ENCODE assay signal across 8 cellular contexts in genomic region chr7:108568801-108569380, GRCh38. TPM values are rescaled to one million over a fixed set of nuclear protein-coding genes. Genes with fewer than 3 reads are reported as not detected.
A peak's percentile ranks its signal among the peaks of the same experiment; 100 is the strongest.
DNase-seq lines count a peak whose midpoint lies in the region; ATAC-seq, FAIRE-seq and TF ChIP-seq lines count a peak whose summit lies in the region.

No MANE protein-coding gene starts in this region.

- WGBS in testis, 2 donors: 13% methylated on average over 17 to 24 of the region's 24 CpGs

- peak overlapping the region; percentile 98 for H3K4me3 Mint-ChIP-seq in activated naive CD4-positive, alpha-beta T cell treated with anti-CD3 and anti-CD28 coated beads, Interleukin-2, amount 50 U/mL, for 24 hours
- peak overlapping the region; percentile 95 for H3K4me3 Mint-ChIP-seq in activated T-helper 1 cell treated with anti-CD3 and anti-CD28 coated beads, Interleukin-12 subunit alpha, Interleukin-12 subunit beta, Interleukin-2, Interleukin-4 antibody, amounts not matched to agents 30 ng/mL and 10 ng/mL and 1 ng/mL, durations not matched to agents 14 hours and 24 hours and 36 hours

- TF ChIP-seq CTCF in testis (IDR thresholded peaks at IDR 0.05): no peak

- H3K4me1 Mint-ChIP-seq in activated naive CD4-positive, alpha-beta T cell treated with anti-CD3 and anti-CD28 coated beads, Interleukin-2, amount 50 U/mL, for 24 hours: peaks cover 60% of the 10 kb centered on the region
- H3K4me1 Mint-ChIP-seq in activated T-helper 1 cell treated with anti-CD3 and anti-CD28 coated beads, Interleukin-12 subunit alpha, Interleukin-12 subunit beta, Interleukin-2, Interleukin-4 antibody, amounts not matched to agents 30 ng/mL and 10 ng/mL and 1 ng/mL, durations not matched to agents 14 hours and 24 hours and 36 hours (ENCODE audit: low read depth): peaks cover 59% of the 10 kb centered on the region

- FAIRE-seq in islet of Langerhans (lab: Jason Lieb, UNC): peak; percentile 51

- H3K27ac ChIP-seq in testis: peak overlapping the region; percentile 96 to 99

- H3K27me3 Mint-ChIP-seq in activated naive CD4-positive, alpha-beta T cell treated with anti-CD3 and anti-CD28 coated beads, Interleukin-2, amount 50 U/mL, for 24 hours: no peaks in the 10 kb centered on the region
- H3K27me3 Mint-ChIP-seq in activated T-helper 1 cell treated with anti-CD3 and anti-CD28 coated beads, Interleukin-12 subunit alpha, Interleukin-12 subunit beta, Interleukin-2, Interleukin-4 antibody, amounts not matched to agents 30 ng/mL and 10 ng/mL and 1 ng/mL, durations not matched to agents 14 hours and 24 hours and 36 hours (ENCODE audit: insufficient read depth): no peaks in the 10 kb centered on the region

- ATAC-seq in HG03025 (IDR thresholded peaks at IDR 0.05; ENCODE audit: low FRiP score, unreplicated experiment) (no peak), HG03280 (IDR thresholded peaks at IDR 0.05; ENCODE audit: unreplicated experiment) (no peak)

- no peaks in the 10 kb centered on the region for H3K4me1 ChIP-seq in testis

- H3K36me3 Mint-ChIP-seq in activated naive CD4-positive, alpha-beta T cell treated with anti-CD3 and anti-CD28 coated beads, Interleukin-2, amount 50 U/mL, for 24 hours: peaks cover 23% of the 10 kb centered on the region
- peaks cover 35% of the 10 kb centered on the region for H3K36me3 Mint-ChIP-seq in activated T-helper 1 cell treated with anti-CD3 and anti-CD28 coated beads, Interleukin-12 subunit alpha, Interleukin-12 subunit beta, Interleukin-2, Interleukin-4 antibody, amounts not matched to agents 30 ng/mL and 10 ng/mL and 1 ng/mL, durations not matched to agents 14 hours and 24 hours and 36 hours (ENCODE audit: low read depth)

- H3K9me3 Mint-ChIP-seq in activated naive CD4-positive, alpha-beta T cell treated with anti-CD3 and anti-CD28 coated beads, Interleukin-2, amount 50 U/mL, for 24 hours: peaks cover 5% of the 10 kb centered on the region
- H3K9me3 Mint-ChIP-seq in activated T-helper 1 cell treated with anti-CD3 and anti-CD28 coated beads, Interleukin-12 subunit alpha, Interleukin-12 subunit beta, Interleukin-2, Interleukin-4 antibody, amounts not matched to agents 30 ng/mL and 10 ng/mL and 1 ng/mL, durations not matched to agents 14 hours and 24 hours and 36 hours: no peaks in the 10 kb centered on the region

- no peaks in the 10 kb centered on the region for H3K36me3 ChIP-seq in testis (ENCODE audit: low read depth, missing control alignments)

- no peaks in the 10 kb centered on the region for H3K27me3 ChIP-seq in testis

- DNase-seq in activated naive CD4-positive, alpha-beta T cell treated with anti-CD3 and anti-CD28 coated beads, Interleukin-2, amount 50 U/mL, for 16 hours: no peak
- DNase-seq in activated T-helper 1 cell treated with anti-CD3 and anti-CD28 coated beads, Interleukin-12 subunit alpha, Interleukin-12 subunit beta, Interleukin-2, Interleukin-4 antibody, amounts not matched to agents 30 ng/mL and 10 ng/mL and 1 ng/mL, durations not matched to agents 14 hours and 24 hours and 36 hours (ENCODE audit: low spot score): no peak
- DNase-seq in testis (no peak), NCI-H774 (lab: John Stamatoyannopoulos, UW) (no peak)

- no peaks in the 10 kb centered on the region for H3K9me3 ChIP-seq in testis

- intact Hi-C loops in activated T-helper 1 cell treated with anti-CD3 and anti-CD28 coated beads, Interleukin-12 subunit alpha, Interleukin-12 subunit beta, Interleukin-2, Interleukin-4 antibody, amounts not matched to agents 30 ng/mL and 10 ng/mL and 1 ng/mL, durations not matched to agents 14 hours and 24 hours and 36 hours (cut with micrococcal nuclease): loop anchor here (1.0 to 5.0 kb wide), 5 partner anchors 43 to 1972 kb away; partner anchors contain the start of genes NRCAM and PNPLA8
- intact Hi-C loops in testis (cut with DNase I; ENCODE audit: low total_unique reads): no loop called here

- H3K27ac Mint-ChIP-seq in activated naive CD4-positive, alpha-beta T cell treated with anti-CD3 and anti-CD28 coated beads, Interleukin-2, amount 50 U/mL, for 24 hours: peak overlapping the region; percentile 99
- H3K27ac Mint-ChIP-seq in activated T-helper 1 cell treated with anti-CD3 and anti-CD28 coated beads, Interleukin-12 subunit alpha, Interleukin-12 subunit beta, Interleukin-2, Interleukin-4 antibody, amounts not matched to agents 30 ng/mL and 10 ng/mL and 1 ng/mL, durations not matched to agents 14 hours and 24 hours and 36 hours: peak overlapping the region; percentile 96

- peak overlapping the region; percentile 84 to 95 for H3K4me3 ChIP-seq in testis

- no peak for TF ChIP-seq POLR2A in testis (IDR thresholded peaks at IDR 0.05)

RNA-seq across cellular contexts. Expression of gene THAP5, which starts 0.6 kb away (rescaled TPM):
- total RNA-seq in activated T-helper 1 cell treated with anti-CD3 and anti-CD28 coated beads, Interleukin-12 subunit alpha, Interleukin-12 subunit beta, Interleukin-2, Interleukin-4 antibody, amounts not matched to agents 30 ng/mL and 10 ng/mL and 1 ng/mL, durations not matched to agents 14 hours and 24 hours and 36 hours: 37.2 and 39.9 TPM in 2 replicates
- total RNA-seq in testis: 10 to 100 TPM; 29.7 to 48.1 TPM
- polyA plus RNA-seq in testis (ENCODE audit: insufficient read depth, low read depth, low replicate concordance): 29.9 TPM

RNA-seq across cellular contexts. Expression of gene DNAJB9, which starts 0.8 kb away (rescaled TPM):
- total RNA-seq in activated T-helper 1 cell treated with anti-CD3 and anti-CD28 coated beads, Interleukin-12 subunit alpha, Interleukin-12 subunit beta, Interleukin-2, Interleukin-4 antibody, amounts not matched to agents 30 ng/mL and 10 ng/mL and 1 ng/mL, durations not matched to agents 14 hours and 24 hours and 36 hours: 16.9 and 20.0 TPM in 2 replicates
- total RNA-seq in testis: 10 to 100 TPM; 28.8 to 37.7 TPM
- 63.3 TPM for polyA plus RNA-seq in testis (ENCODE audit: insufficient read depth, low read depth, low replicate concordance)

RNA-seq across cellular contexts. Expression of gene PNPLA8, which starts 43.0 kb away (rescaled TPM):
- 16.8 and 18.3 TPM in 2 replicates for total RNA-seq in activated T-helper 1 cell treated with anti-CD3 and anti-CD28 coated beads, Interleukin-12 subunit alpha, Interleukin-12 subunit beta, Interleukin-2, Interleukin-4 antibody, amounts not matched to agents 30 ng/mL and 10 ng/mL and 1 ng/mL, durations not matched to agents 14 hours and 24 hours and 36 hours
- 10 to 100 TPM; 23.5 to 30.1 TPM for total RNA-seq in testis
- polyA plus RNA-seq in testis (ENCODE audit: insufficient read depth, low read depth, low replicate concordance): 14.0 TPM
